ENCODE assay signal across 8 cellular contexts in the genomic region with DNA sequence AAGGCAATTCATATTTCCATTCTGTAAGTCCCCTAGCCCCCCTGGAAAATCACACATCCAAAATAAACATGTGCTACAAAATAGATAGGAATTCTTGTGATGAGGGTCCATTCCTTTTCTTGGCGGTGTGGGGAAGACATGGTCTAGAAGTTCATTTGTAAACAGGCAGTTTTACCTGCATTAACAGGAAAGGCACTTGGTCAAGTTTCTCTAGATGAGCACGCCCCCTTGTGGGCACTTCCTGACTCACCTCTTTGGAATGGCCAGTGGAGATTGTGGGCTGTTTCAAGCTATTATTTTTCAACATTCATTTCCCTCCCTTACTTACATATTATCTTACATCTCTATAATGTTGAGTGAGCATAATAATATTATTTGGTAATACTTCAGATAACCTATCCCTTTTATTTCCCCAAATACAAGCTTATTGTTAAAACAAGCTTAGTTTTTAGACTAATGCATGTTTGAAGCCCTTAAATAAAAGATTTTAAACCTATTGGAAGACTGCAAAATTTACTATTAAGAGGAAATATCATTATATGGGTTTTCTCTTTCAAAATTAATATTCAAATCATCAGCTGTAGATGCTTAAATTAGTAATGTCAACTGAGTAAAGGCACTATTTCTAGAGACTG.
DNase-seq lines count a peak whose midpoint lies in the region; ATAC-seq and TF ChIP-seq lines count a peak whose summit lies in the region.

No MANE protein-coding gene starts in this region.

- ATAC-seq in GM21447 (IDR thresholded peaks at IDR 0.05; ENCODE audit: unreplicated experiment), result peak; percentile 87
- peak; percentile 89 for ATAC-seq in SK-N-SH treated with all-trans-retinoic acid at 6 μM for 48 hours
- ATAC-seq in left cardiac atrium, result peak in 1 of 2 donors; percentile 49

- no peaks in the 10 kb centered on the region for H3K9me3 Mint-ChIP-seq in activated naive CD8-positive, alpha-beta T cell treated with anti-CD3 and anti-CD28 coated beads for 36 hours

- H3K27ac Mint-ChIP-seq in activated naive CD8-positive, alpha-beta T cell treated with anti-CD3 and anti-CD28 coated beads for 36 hours, result no peak overlapping the region

- no peaks in the 10 kb centered on the region for H3K27me3 Mint-ChIP-seq in activated naive CD8-positive, alpha-beta T cell treated with anti-CD3 and anti-CD28 coated beads for 36 hours

- intact Hi-C loops in left cardiac atrium (cut with DNase I), result loop anchor here in 1 of 2 donors (5.0 kb wide), 2 partner anchors 84 to 429 kb away; no protein-coding TSS in a partner anchor

- H3K4me1 Mint-ChIP-seq in activated naive CD8-positive, alpha-beta T cell treated with anti-CD3 and anti-CD28 coated beads for 36 hours, result no peaks in the 10 kb centered on the region

- TF ChIP-seq CTCF in LNCaP clone FGC (IDR thresholded peaks at IDR 0.05; ENCODE audit: control insufficient read depth, extremely low read depth, insufficient read depth), result peak; percentile 84

- peaks cover 2% of the 10 kb centered on the region for H3K36me3 Mint-ChIP-seq in activated naive CD8-positive, alpha-beta T cell treated with anti-CD3 and anti-CD28 coated beads for 36 hours

- H3K4me3 ChIP-seq in LNCaP clone FGC (ENCODE audit: low read depth, low read length), result no peak overlapping the region

- DNase-seq in DMS153 treated with DMSO at 0.1 percent for 48 hours (lab: John Stamatoyannopoulos, UW; ENCODE audit: unreplicated experiment) (peak; percentile 35), LNCaP clone FGC (ENCODE audit: low read depth) (peak; percentile 34), left cardiac atrium (peak; percentile 79), retina (peak; percentile 59), NCI-H226 (no peak)
- DNase-seq in activated naive CD8-positive, alpha-beta T cell treated with anti-CD3 and anti-CD28 coated beads for 36 hours, result peak; percentile 53

- H3K4me3 Mint-ChIP-seq in activated naive CD8-positive, alpha-beta T cell treated with anti-CD3 and anti-CD28 coated beads for 36 hours, result no peak overlapping the region

TF ChIP-seq in SK-N-SH treated with all-trans-retinoic acid at 6 μM for 48 hours, 23 proteins besides CTCF, POLR2A, EP300 and RAD21:
- TF ChIP-seq ARNTL (CRISPR knock-in tag; IDR thresholded peaks at IDR 0.05; ENCODE audit: borderline replicate concordance, low read depth) (no peak), ZFP30 (CRISPR knock-in tag; IDR thresholded peaks at IDR 0.05) (no peak), ZNF8 (CRISPR knock-in tag; IDR thresholded peaks at IDR 0.05) (no peak), ZC3H10 (CRISPR knock-in tag; IDR thresholded peaks at IDR 0.05) (no peak), GLIS3 (CRISPR knock-in tag; IDR thresholded peaks at IDR 0.05) (no peak), OSR1 (CRISPR knock-in tag; IDR thresholded peaks at IDR 0.05) (no peak), SNAI2 (CRISPR knock-in tag; IDR thresholded peaks at IDR 0.05) (no peak), RARB (CRISPR knock-in tag; IDR thresholded peaks at IDR 0.05) (no peak), ZNF70 (CRISPR knock-in tag; IDR thresholded peaks at IDR 0.05) (no peak), ZNF565 (CRISPR knock-in tag; conservative IDR thresholded peaks at IDR 0.05; ENCODE audit: low read depth) (no peak), ISL1 (CRISPR knock-in tag; IDR thresholded peaks at IDR 0.05) (no peak), CSDC2 (CRISPR knock-in tag; IDR thresholded peaks at IDR 0.05) (no peak), ESRRG (CRISPR knock-in tag; IDR thresholded peaks at IDR 0.05) (no peak), PATZ1 (CRISPR knock-in tag; IDR thresholded peaks at IDR 0.05; ENCODE audit: borderline replicate concordance) (no peak), BACH2 (CRISPR knock-in tag; IDR thresholded peaks at IDR 0.05; ENCODE audit: borderline replicate concordance) (no peak)
- TF ChIP-seq, protein P1, sequence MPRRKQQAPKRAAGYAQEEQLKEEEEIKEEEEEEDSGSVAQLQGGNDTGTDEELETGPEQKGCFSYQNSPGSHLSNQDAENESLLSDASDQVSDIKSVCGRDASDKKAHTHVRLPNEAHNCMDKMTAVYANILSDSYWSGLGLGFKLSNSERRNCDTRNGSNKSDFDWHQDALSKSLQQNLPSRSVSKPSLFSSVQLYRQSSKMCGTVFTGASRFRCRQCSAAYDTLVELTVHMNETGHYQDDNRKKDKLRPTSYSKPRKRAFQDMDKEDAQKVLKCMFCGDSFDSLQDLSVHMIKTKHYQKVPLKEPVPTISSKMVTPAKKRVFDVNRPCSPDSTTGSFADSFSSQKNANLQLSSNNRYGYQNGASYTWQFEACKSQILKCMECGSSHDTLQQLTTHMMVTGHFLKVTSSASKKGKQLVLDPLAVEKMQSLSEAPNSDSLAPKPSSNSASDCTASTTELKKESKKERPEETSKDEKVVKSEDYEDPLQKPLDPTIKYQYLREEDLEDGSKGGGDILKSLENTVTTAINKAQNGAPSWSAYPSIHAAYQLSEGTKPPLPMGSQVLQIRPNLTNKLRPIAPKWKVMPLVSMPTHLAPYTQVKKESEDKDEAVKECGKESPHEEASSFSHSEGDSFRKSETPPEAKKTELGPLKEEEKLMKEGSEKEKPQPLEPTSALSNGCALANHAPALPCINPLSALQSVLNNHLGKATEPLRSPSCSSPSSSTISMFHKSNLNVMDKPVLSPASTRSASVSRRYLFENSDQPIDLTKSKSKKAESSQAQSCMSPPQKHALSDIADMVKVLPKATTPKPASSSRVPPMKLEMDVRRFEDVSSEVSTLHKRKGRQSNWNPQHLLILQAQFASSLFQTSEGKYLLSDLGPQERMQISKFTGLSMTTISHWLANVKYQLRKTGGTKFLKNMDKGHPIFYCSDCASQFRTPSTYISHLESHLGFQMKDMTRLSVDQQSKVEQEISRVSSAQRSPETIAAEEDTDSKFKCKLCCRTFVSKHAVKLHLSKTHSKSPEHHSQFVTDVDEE (CRISPR knock-in tag; IDR thresholded peaks at IDR 0.05), result no peak
TF ChIP-seq in SK-N-SH treated with all-trans-retinoic acid at 6 μM for 48 hours: peak in this region for 0.
